8 cellular contexts compared by ENCODE assay signal in genomic region chr7:96709381-96710228, GRCh38. TPM values are rescaled to one million over a fixed set of nuclear protein-coding genes. Genes with fewer than 3 reads are reported as not detected.
A peak's percentile ranks its signal among the peaks of the same experiment; 100 is the strongest.
DNase-seq lines count a peak whose midpoint lies in the region; ATAC-seq, FAIRE-seq and TF ChIP-seq lines count a peak whose summit lies in the region.

Gene SEM1, minus strand, starts transcription at chr7:96709846. Its CDS starts 83 bp downstream, at chr7:96709763.

- peak within 1 kb of the TSS; percentile 97 for H3K4me2 ChIP-seq in HepG2 (ENCODE audit: low read depth, low read length)

- under 1% methylated on average over 44 of the region's 46 CpGs for WGBS in HepG2 (ENCODE audit: low lambda C conversion rate)

- in situ Hi-C loops in HepG2 (cut with HindIII; ENCODE audit: extremely low pct_ligation_motif_present, low pct_unique_long_range_greater_than_20kb): no loop called here

- peak within 1 kb of the TSS; percentile 88 for H3K27ac ChIP-seq in HepG2 (ENCODE audit: extremely low read length, insufficient read depth, low read length)

- DNase-seq in BJ (ENCODE audit: low read depth) (peak; percentile 36), NCI-H524 treated with DMSO at 0.1 percent for 48 hours (lab: John Stamatoyannopoulos, UW) (peak; percentile 10), dermis microvascular lymphatic vessel endothelial cell (ENCODE audit: low read depth in 2 of 2) (peak; percentile 81 to 92), HepG2 (ENCODE audit: low spot score) (peak; percentile 78)
- DNase-seq in activated CD4-positive, alpha-beta T cell treated with anti-CD3 and anti-CD28 coated beads, Interleukin-2, amount 50 U/mL, for 1 hour: peak; percentile 53
- peak; percentile 70 for DNase-seq in stimulated activated CD4-positive, alpha-beta T cell treated with anti-CD3 and anti-CD28 coated beads, Interleukin-4, amount 100 ng/mL, for 1 hour

- peak; percentile 27; the same call in 1 of the 2 replicates for TF ChIP-seq RAD21 in HepG2 (CRISPR knock-in tag; IDR thresholded peaks at IDR 0.05)

- intact Hi-C loops in HepG2 (cut with micrococcal nuclease; ENCODE audit: unreplicated experiment): loop anchor here (2.0 to 10.0 kb wide), 4 partner anchors 95 to 632 kb away; no protein-coding TSS in a partner anchor

- TF ChIP-seq POLR2A in GM19193 (IDR thresholded peaks at IDR 0.05; ENCODE audit: extremely low read depth, insufficient read depth, insufficient read length) (peak; percentile 77), HepG2 (IDR thresholded peaks at IDR 0.05; ENCODE audit: insufficient read depth in 1 of 2, low read depth in 2 of 2, low read length in 2 of 2) (peak; percentile 82 to 85)

- H3K4me1 ChIP-seq in HepG2 (ENCODE audit: insufficient read depth, low read length): peaks cover 34% of the 10 kb centered on the region

- BruUV-seq in HepG2 (replicated peaks; lab: Mats Ljungman, UMichigan): TSS peak; percentile 80

- CTCF ChIA-PET in BJ (lab: Yijun Ruan, JAX): no interaction called here
- CTCF ChIA-PET in HepG2 (lab: Yijun Ruan, JAX; ENCODE audit: low intra/inter-chr PET ratio, low total read pairs): no interaction called here

- H4K20me1 ChIP-seq in HepG2 (ENCODE audit: insufficient read depth, low read length): peaks cover 11% of the 10 kb centered on the region

- POLR2A ChIA-PET in BJ (lab: Charles Lee): no interaction called here
- POLR2A ChIA-PET in HepG2 (lab: Yijun Ruan, JAX): interaction anchor here (2.0 kb wide), 1 partner anchor 296 kb away, joined by 6 read pairs; the partner anchor contains the start of gene DLX6

- H3K36me3 ChIP-seq in BJ (ENCODE audit: control insufficient read depth, insufficient read depth, low read length): no peaks in the 10 kb centered on the region
- peaks cover 0 to 5% of the 10 kb centered on the region in 2 experiments; a peak in 3 of 5 replicates for H3K36me3 ChIP-seq in HepG2 (replicated peaks in 1 of 2; ENCODE audit: control insufficient read depth in 1 of 2, insufficient read depth in 2 of 2, low read length in 2 of 2)

- peaks cover 15% of the 10 kb centered on the region for H3K9me3 ChIP-seq in HepG2 (ENCODE audit: low read length)

- H3K4me3 ChIP-seq in BJ (ENCODE audit: low read depth, low read length) (peak within 1 kb of the TSS; percentile 84), HepG2 (replicated peaks in 1 of 3; ENCODE audit: insufficient read depth in 1 of 3, low read depth in 2 of 3, low read length in 3 of 3) (peak within 1 kb of the TSS; percentile 85 to 91 (median 90))

- TF ChIP-seq EP300 in HepG2 (IDR thresholded peaks at IDR 0.05; ENCODE audit: low read depth in 2 of 2, low read length in 2 of 2) (no peak), HepG2 (CRISPR knock-in tag; IDR thresholded peaks at IDR 0.05; ENCODE audit: borderline replicate concordance) (no peak)

- TF ChIP-seq CTCF in BJ (IDR thresholded peaks at IDR 0.05; ENCODE audit: insufficient read depth, low read depth, low read length) (no peak), HepG2 (CRISPR knock-in tag; IDR thresholded peaks at IDR 0.05) (no peak)

- peak within 1 kb of the TSS; percentile 85 for H3K9ac ChIP-seq in HepG2 (ENCODE audit: insufficient read depth, low read depth, low read length)

- H2AFZ ChIP-seq in HepG2 (ENCODE audit: low read length): peak within 1 kb of the TSS; percentile 100

- H3K79me2 ChIP-seq in HepG2 (ENCODE audit: insufficient read depth, low read length): peaks cover 44% of the 10 kb centered on the region

- ATAC-seq in HG03439 (IDR thresholded peaks at IDR 0.05; ENCODE audit: unreplicated experiment) (peak; percentile 97), HepG2 (peak; percentile 99)

- FAIRE-seq in HepG2 (lab: Jason Lieb, UNC): peak; percentile 94

- H3K27me3 ChIP-seq in BJ (ENCODE audit: control insufficient read depth, insufficient read depth, low read length) (no peaks in the 10 kb centered on the region), HepG2 (ENCODE audit: control insufficient read depth in 1 of 2, insufficient read depth in 2 of 2, low read length in 2 of 2) (no peaks in the 10 kb centered on the region; a peak in 1 of 5 replicates)

TF ChIP-seq in HepG2, 621 proteins besides CTCF, POLR2A, EP300 and RAD21 (continues in another document):
- no peak for TF ChIP-seq ZFP1 (CRISPR knock-in tag; IDR thresholded peaks at IDR 0.05)
- TF ChIP-seq HOXA9 (CRISPR knock-in tag; IDR thresholded peaks at IDR 0.05; ENCODE audit: borderline replicate concordance): no peak
- peak; percentile 52; the same call in 1 of the 2 replicates for TF ChIP-seq ZNF441 (CRISPR knock-in tag; IDR thresholded peaks at IDR 0.05; ENCODE audit: borderline replicate concordance)
- TF ChIP-seq ZNF740 (CRISPR knock-in tag; IDR thresholded peaks at IDR 0.05): no peak
- peak; percentile 59; the same call in 1 of the 2 replicates for TF ChIP-seq ESRRA (CRISPR knock-in tag; IDR thresholded peaks at IDR 0.05; ENCODE audit: low read depth)
- TF ChIP-seq NCOR1 (IDR thresholded peaks at IDR 0.05; ENCODE audit: borderline replicate concordance, low read length): no peak
- TF ChIP-seq MBD4 (IDR thresholded peaks at IDR 0.05; ENCODE audit: borderline replicate concordance, low read length): no peak
- peak; percentile 81 for TF ChIP-seq NAIF1 (CRISPR knock-in tag; IDR thresholded peaks at IDR 0.05; ENCODE audit: borderline replicate concordance)
- no peak for TF ChIP-seq NKX3-1 (CRISPR knock-in tag; IDR thresholded peaks at IDR 0.05)
- TF ChIP-seq TAF1 (CRISPR knock-in tag; IDR thresholded peaks at IDR 0.05): peak; percentile 82
- TF ChIP-seq TAF15 (IDR thresholded peaks at IDR 0.05; ENCODE audit: low read depth, low read length, poor library complexity, severe bottlenecking): no peak
- TF ChIP-seq BCL6 (CRISPR knock-in tag; IDR thresholded peaks at IDR 0.05): peak; percentile 11; the same call in 1 of the 2 replicates
- TF ChIP-seq ZNF609 (CRISPR knock-in tag; IDR thresholded peaks at IDR 0.05; ENCODE audit: borderline replicate concordance): no peak; the same call in 1 of the 2 replicates

RNA-seq across cellular contexts. Expression of gene SEM1, which starts in this region (rescaled TPM):
- polyA plus RNA-seq in BJ (2011; rRNA removed) (15.7 and 77.1 TPM in 2 replicates), HepG2 (2011; rRNA removed) (24.9 and 40.7 TPM in 2 replicates)
- polyA minus RNA-seq in BJ (2011; rRNA and poly(A)+ RNA removed): 6.2 and 9.1 TPM in 2 replicates
- total RNA-seq in dermis microvascular lymphatic vessel endothelial cell (31.4 and 53.1 TPM in 2 replicates), HepG2 (2016; rRNA removed; fragmentation: Illumina TruSeq; extraction: Trizol) (174 and 239 TPM in 2 replicates)
- 28.9 and 37.4 TPM in 2 replicates for total RNA-seq in HepG2 (2016; cell fraction: cytosol; rRNA removed; fragmentation: Illumina TruSeq; extraction: Trizol; ENCODE audit: low read depth)
- 187 and 251 TPM in 2 replicates for total RNA-seq in HepG2 (2016; cell fraction: insoluble cytoplasmic fraction; rRNA removed; fragmentation: Illumina TruSeq; extraction: Trizol)
- 78.5 and 87.8 TPM in 2 replicates for total RNA-seq in HepG2 (2016; cell fraction: membrane; rRNA removed; fragmentation: Illumina TruSeq; extraction: Trizol)
- total RNA-seq in HepG2 (2016; cell fraction: nucleus; rRNA removed; fragmentation: Illumina TruSeq; extraction: Trizol): 62.5 and 80.3 TPM in 2 replicates
- polyA plus RNA-seq in HepG2 (2011; cell fraction: cytosol; rRNA removed): 11.6 and 13.5 TPM in 2 replicates
- polyA plus RNA-seq in HepG2 (2011; cell fraction: nucleus; rRNA removed): 12.7 and 14.0 TPM in 2 replicates
- polyA plus RNA-seq in HepG2 (2012): 200 and 385 TPM in 2 replicates
- 104 and 118 TPM in 2 replicates for polyA plus RNA-seq in HepG2 (2016; cell fraction: cytosol; fragmentation: Illumina TruSeq; extraction: Trizol; ENCODE audit: low read depth)
- 548 and 613 TPM in 2 replicates for polyA plus RNA-seq in HepG2 (2016; cell fraction: insoluble cytoplasmic fraction; fragmentation: Illumina TruSeq; extraction: Trizol; ENCODE audit: low read depth)
- 162 and 169 TPM in 2 replicates for polyA plus RNA-seq in HepG2 (2016; cell fraction: membrane; fragmentation: Illumina TruSeq; extraction: Trizol; ENCODE audit: low read depth)
- 249 and 250 TPM in 2 replicates for polyA plus RNA-seq in HepG2 (2016; cell fraction: nucleus; fragmentation: Illumina TruSeq; extraction: Trizol; ENCODE audit: insufficient read depth, low read depth)
- polyA minus RNA-seq in HepG2 (2011; rRNA and poly(A)+ RNA removed; ENCODE audit: low replicate concordance): 4.2 and 7.8 TPM in 2 replicates
- 15.6 and 17.4 TPM in 2 replicates for polyA minus RNA-seq in HepG2 (2011; cell fraction: cytosol; rRNA and poly(A)+ RNA removed)
- polyA minus RNA-seq in HepG2 (2011; cell fraction: nucleus; rRNA and poly(A)+ RNA removed): 61.7 and 67.0 TPM in 2 replicates

Comparison
In these comparisons a context has a peak if more than half of its experiments do, and no peak if none do; other contexts are left out.
1. Peak in every context shown above with its lines: DNase-seq, ATAC-seq, H3K4me3 ChIP-seq and H3K27ac ChIP-seq.
2. DNase-seq: peak in every context shown above with its lines; median percentile 86 in dermis microvascular lymphatic vessel endothelial cell; 78 in HepG2; 70 in stimulated activated CD4-positive, alpha-beta T cell treated with anti-CD3 and anti-CD28 coated beads, Interleukin-4, amount 100 ng/mL, for 1 hour; 53 in activated CD4-positive, alpha-beta T cell treated with anti-CD3 and anti-CD28 coated beads, Interleukin-2, amount 50 U/mL, for 1 hour; 36 in BJ; 10 in NCI-H524 treated with DMSO at 0.1 percent for 48 hours.